In genomic region chr16:29029168-29029994, GRCh38 we compare ENCODE assay signal across 9 cellular contexts. TPM values are rescaled to one million over a fixed set of nuclear protein-coding genes. Genes with fewer than 3 reads are reported as not detected.
A peak's percentile ranks its signal among the peaks of the same experiment; 100 is the strongest.
DNase-seq lines count a peak whose midpoint lies in the region; ATAC-seq and TF ChIP-seq lines count a peak whose summit lies in the region.
"Had no signal": no experiment of that assay in that cellular context is flagged by ENCODE, and none has a peak within 500 bp of the region (broad histone marks: within the 10 kb centered on the region; RNA-seq: fewer than 3 reads in every experiment).

No MANE protein-coding gene starts in this region.

- no peaks in the 10 kb centered on the region for H3K9me3 ChIP-seq in PC-3 (ENCODE audit: low read length)
- H3K9me3 ChIP-seq: ovary had no signal

- peak overlapping the region; percentile 75 for H3K4me2 ChIP-seq in PC-3 (ENCODE audit: low read length)

- no peaks in the 10 kb centered on the region for H4K20me1 ChIP-seq in PC-3 (ENCODE audit: low read length)

- CTCF ChIA-PET in PC-3 (lab: Charles Lee): no interaction called here

- peak overlapping the region; percentile 78 for H3K27ac ChIP-seq in PC-3 (ENCODE audit: low read length)
- H3K27ac ChIP-seq: ovary had no signal

- no peaks in the 10 kb centered on the region for H3F3A ChIP-seq in PC-3 (ENCODE audit: low read length, unreplicated experiment)

- H3K27me3 ChIP-seq in PC-3 (ENCODE audit: low read length): no peaks in the 10 kb centered on the region
- H3K27me3 ChIP-seq: ovary had no signal

- peak overlapping the region; percentile 66 for H2AFZ ChIP-seq in PC-3 (ENCODE audit: low read length)

- peak overlapping the region; percentile 58 for H3K9ac ChIP-seq in PC-3 (ENCODE audit: low read length)

- no peaks in the 10 kb centered on the region for H3K9me2 ChIP-seq in PC-3 (replicated peaks; ENCODE audit: low read length)

- no peaks in the 10 kb centered on the region for H3K36me3 ChIP-seq in PC-3 (ENCODE audit: low read depth, low read length)
- H3K36me3 ChIP-seq: ovary had no signal

- intact Hi-C loops in PC-3 (cut with micrococcal nuclease): no loop called here
- intact Hi-C loops in head of caudate nucleus (cut with DNase I): no loop called here

- TF ChIP-seq CTCF in PC-3 (conservative IDR thresholded peaks at IDR 0.05; ENCODE audit: low read depth, low read length): no peak

- peak overlapping the region; percentile 38; the same call in 1 of the 2 replicates for H3K4me3 ChIP-seq in PC-3 (ENCODE audit: low read length)
- H3K4me3 ChIP-seq: ovary had no signal

- POLR2A ChIA-PET in PC-3 (lab: Charles Lee; ENCODE audit: unreplicated experiment): interaction anchor here (0.5 kb wide), 1 partner anchor 33 kb away, joined by 7 read pairs; no protein-coding TSS in a partner anchor

- peak; percentile 82 for DNase-seq in GM03348 (ENCODE audit: low spot score)
- peak; percentile 86 for DNase-seq in PC-3
- DNase-seq in activated T-cell treated with anti-CD3 and anti-CD28 coated beads, Interleukin-2, amount 50 U/mL, for 48 hours: peak; percentile 94
- DNase-seq in head of caudate nucleus: peak; percentile 60 to 95 (median 83)
- peak; percentile 17 to 77 (median 57) for DNase-seq in stimulated activated CD4-positive, alpha-beta T cell treated with anti-CD3 and anti-CD28 coated beads, TNF-alpha, amount 100 ng/mL, for 1 hour (ENCODE audit: low read depth in 3 of 3, low spot score in 1 of 3)
- no peak for DNase-seq in NCI-H2081 (lab: John Stamatoyannopoulos, UW)
- DNase-seq in cerebellar cortex (ENCODE audit: low spot score): no peak

- ATAC-seq in PC-3: peak; percentile 88
- no peak for ATAC-seq in HG03520 (IDR thresholded peaks at IDR 0.05; ENCODE audit: unreplicated experiment)

- H3K4me1 ChIP-seq in PC-3 (ENCODE audit: insufficient read depth, low read length): peaks cover 14% of the 10 kb centered on the region

- no peaks in the 10 kb centered on the region for H3K79me2 ChIP-seq in PC-3 (ENCODE audit: low read length)

- BruUV-seq in PC-3 (replicated peaks; lab: Mats Ljungman, UMichigan): no TSS peak

RNA-seq across cellular contexts. Expression of gene LAT, which starts 44.5 kb away (rescaled TPM):
- 0.29 and 1.0 TPM in 2 replicates for total RNA-seq in PC-3 (2014; rRNA removed)

RNA-seq across cellular contexts. Expression of gene SPNS1, which starts 54.8 kb away (rescaled TPM):
- total RNA-seq in PC-3 (2014; rRNA removed): 44.8 and 50.6 TPM in 2 replicates

Comparison
In these comparisons a context has a peak if more than half of its experiments do, and no peak if none do; other contexts are left out.
1. DNase-seq: peak in GM03348 (single experiment), PC-3 (single experiment), activated T-cell treated with anti-CD3 and anti-CD28 coated beads, Interleukin-2, amount 50 U/mL, for 48 hours (2 of 2), head of caudate nucleus (42 of 42) and stimulated activated CD4-positive, alpha-beta T cell treated with anti-CD3 and anti-CD28 coated beads, TNF-alpha, amount 100 ng/mL, for 1 hour (3 of 3); none in NCI-H2081 (0 of 2) and cerebellar cortex (single experiment).